26 cellular contexts compared by ENCODE assay signal in genomic region chr10:43376046-43376635, GRCh38. TPM values are rescaled to one million over a fixed set of nuclear protein-coding genes. Genes with fewer than 3 reads are reported as not detected.
"Had no signal": no experiment of that assay in that cellular context is flagged by ENCODE, and none has a peak within 500 bp of the region (broad histone marks: within the 10 kb centered on the region; RNA-seq: fewer than 3 reads in every experiment).

No MANE protein-coding gene starts in this region.

- H3K27ac Mint-ChIP-seq: activated CD4-positive, alpha-beta T cell treated with anti-CD3 and anti-CD28 coated beads, Interleukin-2, amount 10 ng/mL, durations not matched to agents 24 days and 14 days; activated CD8-positive, alpha-beta memory T cell treated with anti-CD3 and anti-CD28 coated beads, Interleukin-2, amount 10 ng/mL, durations not matched to agents 7 days and 5 days; activated naive CD8-positive, alpha-beta T cell treated with anti-CD3 and anti-CD28 coated beads, Interleukin-2, amount 50 U/mL, for 24 hours; activated T-cell treated with anti-CD3 and anti-CD28 coated beads, Interleukin-2, amount 50 U/mL, for 24 hours; activated T-helper 1 cell treated with anti-CD3 and anti-CD28 coated beads, Interleukin-12 subunit alpha, Interleukin-12 subunit beta, Interleukin-2, Interleukin-4 antibody, amounts not matched to agents 30 ng/mL and 10 ng/mL and 1 ng/mL, durations not matched to agents 14 hours and 24 hours and 36 hours; brain; T-helper 1 cell treated with Interleukin-12 subunit alpha and Interleukin-12 subunit beta and Interleukin-4 antibody, amounts not matched to agents 30 μg/mL and 1 μg/mL, for 36 hours; WTC11 had no signal

- H3K36me3 Mint-ChIP-seq: activated CD8-positive, alpha-beta memory T cell treated with anti-CD3 and anti-CD28 coated beads, Interleukin-2, amount 10 ng/mL, durations not matched to agents 7 days and 5 days; activated naive CD4-positive, alpha-beta T cell treated with anti-CD3 and anti-CD28 coated beads, Interleukin-2, amount 50 U/mL, for 72 hours; brain; WTC11 had no signal

- ATAC-seq: activated CD8-positive, alpha-beta memory T cell treated with anti-CD3 and anti-CD28 coated beads, Interleukin-2, amount 10 ng/mL, durations not matched to agents 7 days and 5 days; activated naive CD4-positive, alpha-beta T cell treated with anti-CD3 and anti-CD28 coated beads, Interleukin-2, amount 50 U/mL, for 72 hours; activated naive CD8-positive, alpha-beta T cell treated with anti-CD3 and anti-CD28 coated beads, Interleukin-2, amount 50 U/mL, for 24 hours; PC-3 had no signal

- H3K4me3 Mint-ChIP-seq: activated CD4-positive, alpha-beta T cell treated with anti-CD3 and anti-CD28 coated beads, Interleukin-2, amount 10 ng/mL, durations not matched to agents 24 days and 14 days; activated CD8-positive, alpha-beta memory T cell treated with anti-CD3 and anti-CD28 coated beads, Interleukin-2, amount 10 ng/mL, durations not matched to agents 7 days and 5 days; activated naive CD8-positive, alpha-beta T cell treated with anti-CD3 and anti-CD28 coated beads, Interleukin-2, amount 50 U/mL, for 24 hours; activated T-cell treated with anti-CD3 and anti-CD28 coated beads, Interleukin-2, amount 50 U/mL, for 24 hours; activated T-helper 1 cell treated with anti-CD3 and anti-CD28 coated beads, Interleukin-12 subunit alpha, Interleukin-12 subunit beta, Interleukin-2, Interleukin-4 antibody, amounts not matched to agents 30 ng/mL and 10 ng/mL and 1 ng/mL, durations not matched to agents 14 hours and 24 hours and 36 hours; brain; T-helper 1 cell treated with Interleukin-12 subunit alpha and Interleukin-12 subunit beta and Interleukin-4 antibody, amounts not matched to agents 30 μg/mL and 1 μg/mL, for 36 hours; WTC11 had no signal

- H3K9me3 Mint-ChIP-seq: activated CD4-positive, alpha-beta T cell treated with anti-CD3 and anti-CD28 coated beads, Interleukin-2, amount 10 ng/mL, durations not matched to agents 24 days and 14 days; activated naive CD4-positive, alpha-beta T cell treated with anti-CD3 and anti-CD28 coated beads, Interleukin-2, amount 50 U/mL, for 72 hours; activated naive CD8-positive, alpha-beta T cell treated with anti-CD3 and anti-CD28 coated beads, Interleukin-2, amount 50 U/mL, for 24 hours; activated T-cell treated with anti-CD3 and anti-CD28 coated beads, Interleukin-2, amount 50 U/mL, for 24 hours; activated T-helper 1 cell treated with anti-CD3 and anti-CD28 coated beads, Interleukin-12 subunit alpha, Interleukin-12 subunit beta, Interleukin-2, Interleukin-4 antibody, amounts not matched to agents 30 ng/mL and 10 ng/mL and 1 ng/mL, durations not matched to agents 14 hours and 24 hours and 36 hours; brain; T-helper 1 cell treated with Interleukin-12 subunit alpha and Interleukin-12 subunit beta and Interleukin-4 antibody, amounts not matched to agents 30 μg/mL and 1 μg/mL, for 36 hours; WTC11 had no signal

- FAIRE-seq: astrocyte had no signal

- H3K4me1 Mint-ChIP-seq: activated CD4-positive, alpha-beta T cell treated with anti-CD3 and anti-CD28 coated beads, Interleukin-2, amount 10 ng/mL, durations not matched to agents 24 days and 14 days had no signal

- H3K27me3 Mint-ChIP-seq: activated CD8-positive, alpha-beta memory T cell treated with anti-CD3 and anti-CD28 coated beads, Interleukin-2, amount 10 ng/mL, durations not matched to agents 7 days and 5 days; activated naive CD8-positive, alpha-beta T cell treated with anti-CD3 and anti-CD28 coated beads, Interleukin-2, amount 50 U/mL, for 24 hours; activated T-cell treated with anti-CD3 and anti-CD28 coated beads, Interleukin-2, amount 50 U/mL, for 24 hours; brain had no signal

- DNase-seq: activated CD4-positive, alpha-beta T cell treated with anti-CD3 and anti-CD28 coated beads for 1 hour; activated CD4-positive, alpha-beta T cell treated with anti-CD3 and anti-CD28 coated beads, Interleukin-2, amount 10 ng/mL, durations not matched to agents 24 days and 14 days; activated CD4-positive, alpha-beta T cell treated with anti-CD3 and anti-CD28 coated beads, Interleukin-2, amount 50 U/mL, for 48 hours; activated CD8-positive, alpha-beta memory T cell treated with anti-CD3 and anti-CD28 coated beads, Interleukin-2, amount 10 ng/mL, durations not matched to agents 7 days and 5 days; activated effector memory CD4-positive, alpha-beta T cell treated with Interleukin-2 at 50 U/mL for 16 hours; activated naive CD4-positive, alpha-beta T cell; activated naive CD8-positive, alpha-beta T cell treated with anti-CD3 and anti-CD28 coated beads, Interleukin-2, amount 50 U/mL, for 24 hours; activated T-cell treated with anti-CD3 and anti-CD28 coated beads, Interleukin-2, amount 50 U/mL, for 24 hours; amniotic stem cell; Kasumi-1; NCI-H1105 treated with DMSO at 0.1 percent for 48 hours; NCI-H1436 treated with DMSO at 0.1 percent for 48 hours; NCI-H187; NCI-H2081; NCI-H510A treated with DMSO at 0.1 percent for 48 hours; NCI-H69; NK-92 treated with Interleukin-12 subunit alpha and Interleukin-12 subunit beta, amount 100 ng/mL, for 24 hours; PC-3; SHP77 treated with DMSO at 0.1 percent for 48 hours had no signal

RNA-seq across cellular contexts. Expression of gene FXYD4, which starts 4.7 kb away (rescaled TPM):
- total RNA-seq: activated CD4-positive, alpha-beta T cell treated with anti-CD3 and anti-CD28 coated beads, Interleukin-2, amount 10 ng/mL, durations not matched to agents 24 days and 14 days; activated naive CD4-positive, alpha-beta T cell treated with anti-CD3 and anti-CD28 coated beads, Interleukin-2, amount 50 U/mL, for 72 hours; astrocyte; PC-3; SK-MEL-5; WTC11 had no signal
